10 cellular contexts compared by ENCODE assay signal in genomic region chr2:96539215-96539920, GRCh38. TPM values are rescaled to one million over a fixed set of nuclear protein-coding genes. Genes with fewer than 3 reads are reported as not detected.
DNase-seq lines count a peak whose midpoint lies in the region; ATAC-seq and TF ChIP-seq lines count a peak whose summit lies in the region.
"Had no signal": no experiment of that assay in that cellular context is flagged by ENCODE, and none has a peak within 500 bp of the region (broad histone marks: within the 10 kb centered on the region; RNA-seq: fewer than 3 reads in every experiment).

No MANE protein-coding gene starts in this region.

- CTCF ChIA-PET in activated naive CD4-positive, alpha-beta T cell treated with anti-CD3 and anti-CD28 coated beads, Interleukin-2, amount 10 ng/mL, durations not matched to agents 7 days and 5 days (lab: Charles Lee) = interaction anchor here (0.7 to 5.7 kb wide), 5 partner anchors 11 to 237 kb away, joined by 3 to 33 read pairs (median 4); no protein-coding TSS in a partner anchor

- no peak overlapping the region for H4K8ac ChIP-seq in mesendoderm (ENCODE audit: low read depth, low read length)

- no peak overlapping the region for H3K27ac ChIP-seq in mesendoderm (ENCODE audit: low read depth, low read length)
- H3K27ac ChIP-seq: SK-N-MC had no signal

- no peak overlapping the region for H3K9ac ChIP-seq in mesendoderm (ENCODE audit: low read length)

- no peak overlapping the region for H3K4ac ChIP-seq in mesendoderm (ENCODE audit: low read depth, low read length)

- H3K4me2 ChIP-seq in mesendoderm (ENCODE audit: low read length) = no peak overlapping the region

- H3K79me2 ChIP-seq in mesendoderm (ENCODE audit: control insufficient read depth, insufficient read depth, low read length) = no peaks in the 10 kb centered on the region

- WGBS in mesendoderm (ENCODE audit: extremely low coverage, insufficient coverage, low lambda C conversion rate) = no CpG with 5 or more reads among the region's 9 CpGs

- H3K18ac ChIP-seq in mesendoderm (ENCODE audit: low read length) = no peak overlapping the region

- no peak for ATAC-seq in HG02571 (IDR thresholded peaks at IDR 0.05; ENCODE audit: unreplicated experiment)

- no peak overlapping the region for H3K4me3 ChIP-seq in mesendoderm (ENCODE audit: low read length)
- H3K4me3 ChIP-seq: SK-N-MC had no signal

- H2BK5ac ChIP-seq in mesendoderm (ENCODE audit: low read length) = no peak overlapping the region

- H3K23ac ChIP-seq in mesendoderm (ENCODE audit: low read length) = peak overlapping the region; percentile 17

- no peaks in the 10 kb centered on the region for H3K36me3 ChIP-seq in mesendoderm (ENCODE audit: control insufficient read depth, insufficient read depth, low read length)

- H3K27me3 Mint-ChIP-seq in activated naive CD4-positive, alpha-beta T cell treated with anti-CD3 and anti-CD28 coated beads, Interleukin-2, amount 10 ng/mL, durations not matched to agents 7 days and 5 days = peaks cover 16% of the 10 kb centered on the region
- H3K27me3 Mint-ChIP-seq in activated T-helper 2 cell treated with anti-CD3 and anti-CD28 coated beads, Interferon-gamma antibody, Interleukin-2, Interleukin-4, amounts not matched to agents 10 μg/mL and 5 μg/mL and 100 μg/mL, durations not matched to agents 14 hours and 24 hours and 36 hours (ENCODE audit: low read depth) = no peaks in the 10 kb centered on the region
- peaks cover 28% of the 10 kb centered on the region for H3K27me3 Mint-ChIP-seq in type B pancreatic cell

- intact Hi-C loops in activated T-helper 2 cell treated with anti-CD3 and anti-CD28 coated beads, Interferon-gamma antibody, Interleukin-2, Interleukin-4, amounts not matched to agents 10 μg/mL and 5 μg/mL and 100 μg/mL, durations not matched to agents 14 hours and 24 hours and 36 hours (cut with micrococcal nuclease) = loop anchor here (2.0 to 10.0 kb wide), 8 partner anchors 63 to 392 kb away; partner anchors contain the start of genes ANKRD39, CIAO1, CNNM4 and DUSP2

- no peak for DNase-seq in activated naive CD4-positive, alpha-beta T cell treated with anti-CD3 and anti-CD28 coated beads, Interleukin-2, amount 10 ng/mL, durations not matched to agents 7 days and 5 days
- DNase-seq in activated naive CD4-positive, alpha-beta T cell treated with anti-CD3 and anti-CD28 coated beads, Interleukin-2, amount 50 U/mL, for 16 hours = no peak
- DNase-seq in activated T-helper 2 cell treated with anti-CD3 and anti-CD28 coated beads, Interferon-gamma antibody, Interleukin-2, Interleukin-4, amounts not matched to agents 10 μg/mL and 5 μg/mL and 100 μg/mL, durations not matched to agents 14 hours and 24 hours and 36 hours (ENCODE audit: low spot score) = no peak
- DNase-seq in mesendoderm = no peak
- DNase-seq in type B pancreatic cell (ENCODE audit: extremely low spot score, unreplicated experiment) = no peak
- DNase-seq in HPDE6-E6E7 (ENCODE audit: extremely low spot score) = no peak
- DNase-seq in SKM-1 (lab: John Stamatoyannopoulos, UW; ENCODE audit: unreplicated experiment) = no peak

- peak overlapping the region; percentile 100 for H3K27ac Mint-ChIP-seq in activated naive CD4-positive, alpha-beta T cell treated with anti-CD3 and anti-CD28 coated beads, Interleukin-2, amount 10 ng/mL, durations not matched to agents 7 days and 5 days
- peak overlapping the region; percentile 92 for H3K27ac Mint-ChIP-seq in activated T-helper 2 cell treated with anti-CD3 and anti-CD28 coated beads, Interferon-gamma antibody, Interleukin-2, Interleukin-4, amounts not matched to agents 10 μg/mL and 5 μg/mL and 100 μg/mL, durations not matched to agents 14 hours and 24 hours and 36 hours
- H3K27ac Mint-ChIP-seq in type B pancreatic cell = no peak overlapping the region

- H3K79me1 ChIP-seq in mesendoderm (ENCODE audit: low read length) = no peaks in the 10 kb centered on the region

- no peaks in the 10 kb centered on the region for H3K9me3 Mint-ChIP-seq in activated naive CD4-positive, alpha-beta T cell treated with anti-CD3 and anti-CD28 coated beads, Interleukin-2, amount 10 ng/mL, durations not matched to agents 7 days and 5 days
- no peaks in the 10 kb centered on the region for H3K9me3 Mint-ChIP-seq in activated T-helper 2 cell treated with anti-CD3 and anti-CD28 coated beads, Interferon-gamma antibody, Interleukin-2, Interleukin-4, amounts not matched to agents 10 μg/mL and 5 μg/mL and 100 μg/mL, durations not matched to agents 14 hours and 24 hours and 36 hours
- peaks cover 1% of the 10 kb centered on the region for H3K9me3 Mint-ChIP-seq in type B pancreatic cell

- peaks cover 50% of the 10 kb centered on the region for H3K36me3 Mint-ChIP-seq in activated naive CD4-positive, alpha-beta T cell treated with anti-CD3 and anti-CD28 coated beads, Interleukin-2, amount 10 ng/mL, durations not matched to agents 7 days and 5 days
- peaks cover 69% of the 10 kb centered on the region for H3K36me3 Mint-ChIP-seq in activated T-helper 2 cell treated with anti-CD3 and anti-CD28 coated beads, Interferon-gamma antibody, Interleukin-2, Interleukin-4, amounts not matched to agents 10 μg/mL and 5 μg/mL and 100 μg/mL, durations not matched to agents 14 hours and 24 hours and 36 hours (ENCODE audit: low read depth)
- H3K36me3 Mint-ChIP-seq in type B pancreatic cell = peaks cover 8% of the 10 kb centered on the region

- H3K4me1 ChIP-seq in mesendoderm (ENCODE audit: control insufficient read depth, low read depth, low read length) = peaks cover 13% of the 10 kb centered on the region

- H3K4me1 Mint-ChIP-seq in activated naive CD4-positive, alpha-beta T cell treated with anti-CD3 and anti-CD28 coated beads, Interleukin-2, amount 10 ng/mL, durations not matched to agents 7 days and 5 days = peaks cover 56% of the 10 kb centered on the region
- peaks cover 60% of the 10 kb centered on the region for H3K4me1 Mint-ChIP-seq in activated T-helper 2 cell treated with anti-CD3 and anti-CD28 coated beads, Interferon-gamma antibody, Interleukin-2, Interleukin-4, amounts not matched to agents 10 μg/mL and 5 μg/mL and 100 μg/mL, durations not matched to agents 14 hours and 24 hours and 36 hours (ENCODE audit: low read depth)
- H3K4me1 Mint-ChIP-seq in type B pancreatic cell (ENCODE audit: unreplicated experiment) = peaks cover 28% of the 10 kb centered on the region

- H3K27me3 ChIP-seq in mesendoderm (ENCODE audit: insufficient read depth, low read length, poor library complexity) = peaks cover 3% of the 10 kb centered on the region

- no peak overlapping the region for H2BK15ac ChIP-seq in mesendoderm (replicated peaks; ENCODE audit: low read depth)

- no peak overlapping the region for H2BK120ac ChIP-seq in mesendoderm (ENCODE audit: low read depth, low read length)

- no peak for TF ChIP-seq CTCF in type B pancreatic cell (conservative IDR thresholded peaks at IDR 0.05)

- H2AK5ac ChIP-seq in mesendoderm (ENCODE audit: low read length) = no peak overlapping the region

- no peak overlapping the region for H3K56ac ChIP-seq in mesendoderm (ENCODE audit: low read length)

- H4K5ac ChIP-seq in mesendoderm (ENCODE audit: low read length) = no peak overlapping the region

- H3K4me3 Mint-ChIP-seq in activated naive CD4-positive, alpha-beta T cell treated with anti-CD3 and anti-CD28 coated beads, Interleukin-2, amount 10 ng/mL, durations not matched to agents 7 days and 5 days = peak overlapping the region; percentile 95
- peak overlapping the region; percentile 94 for H3K4me3 Mint-ChIP-seq in activated T-helper 2 cell treated with anti-CD3 and anti-CD28 coated beads, Interferon-gamma antibody, Interleukin-2, Interleukin-4, amounts not matched to agents 10 μg/mL and 5 μg/mL and 100 μg/mL, durations not matched to agents 14 hours and 24 hours and 36 hours (ENCODE audit: low read depth)
- H3K4me3 Mint-ChIP-seq in type B pancreatic cell = peak overlapping the region; percentile 82

RNA-seq across cellular contexts. Expression of gene ARID5A, which starts 2.8 kb away (rescaled TPM):
- total RNA-seq in activated T-helper 2 cell treated with anti-CD3 and anti-CD28 coated beads, Interferon-gamma antibody, Interleukin-2, Interleukin-4, amounts not matched to agents 10 μg/mL and 5 μg/mL and 100 μg/mL, durations not matched to agents 14 hours and 24 hours and 36 hours = 164 and 170 TPM in 2 replicates
- 5.5 TPM for polyA plus RNA-seq in mesendoderm (2013, experiment 1 of 2)
- polyA plus RNA-seq in mesendoderm (2013, experiment 2 of 2) = 5.2 TPM
- 5.1 and 11.9 TPM in 2 replicates for total RNA-seq in type B pancreatic cell (ENCODE audit: low replicate concordance)

RNA-seq across cellular contexts. Expression of gene NEURL3, which starts 34.2 kb away (rescaled TPM):
- 0.16 and 0.52 TPM in 2 replicates for total RNA-seq in activated T-helper 2 cell treated with anti-CD3 and anti-CD28 coated beads, Interferon-gamma antibody, Interleukin-2, Interleukin-4, amounts not matched to agents 10 μg/mL and 5 μg/mL and 100 μg/mL, durations not matched to agents 14 hours and 24 hours and 36 hours
- not detected for polyA plus RNA-seq in mesendoderm (2013, experiment 1 of 2)
- 0.03 TPM for polyA plus RNA-seq in mesendoderm (2013, experiment 2 of 2)
- 1.1 and 2.5 TPM in 2 replicates for total RNA-seq in type B pancreatic cell (ENCODE audit: low replicate concordance)
- total RNA-seq: frontal cortex had no signal

Comparison
In these comparisons a context has a peak if more than half of its experiments do, and no peak if none do; other contexts are left out.
1. RNA of gene ARID5A, which starts 2.8 kb away (total RNA-seq): 164 to 170 TPM in activated T-helper 2 cell treated with anti-CD3 and anti-CD28 coated beads, Interferon-gamma antibody, Interleukin-2, Interleukin-4, amounts not matched to agents 10 μg/mL and 5 μg/mL and 100 μg/mL, durations not matched to agents 14 hours and 24 hours and 36 hours; 5.1 to 11.9 TPM in type B pancreatic cell; every median in the first group is over 10 times any median in the second.
2. Peak in every context shown above with its lines, with median percentiles within 50 percentile points of each other: H3K4me3 Mint-ChIP-seq.